ENCODE assay signal across 18 cellular contexts in genomic region chr1:192707978-192708547, GRCh38.
A peak's percentile ranks its signal among the peaks of the same experiment; 100 is the strongest.
DNase-seq lines count a peak whose midpoint lies in the region; ATAC-seq, FAIRE-seq and TF ChIP-seq lines count a peak whose summit lies in the region.
"Had no signal": no experiment of that assay in that cellular context is flagged by ENCODE, and none has a peak within 500 bp of the region (broad histone marks: within the 10 kb centered on the region; RNA-seq: fewer than 3 reads in every experiment).

No MANE protein-coding gene starts in this region.

- H3K27me3 ChIP-seq in bronchial epithelial cell (ENCODE audit: control insufficient read depth, insufficient read depth, low read length) (no peaks in the 10 kb centered on the region), upper lobe of right lung (no peaks in the 10 kb centered on the region)
- H3K27me3 ChIP-seq: BLaER1 had no signal

- no peaks in the 10 kb centered on the region for H3K36me3 ChIP-seq in bronchial epithelial cell (ENCODE audit: control insufficient read depth, insufficient read depth, low read length)
- no peaks in the 10 kb centered on the region for H3K36me3 ChIP-seq in upper lobe of right lung
- H3K36me3 ChIP-seq: BLaER1 had no signal

- peaks cover 7% of the 10 kb centered on the region for H3K4me1 Mint-ChIP-seq in T-helper 17 cell

- no peaks in the 10 kb centered on the region for H3K27me3 Mint-ChIP-seq in T-helper 17 cell

- peak; percentile 8 for DNase-seq in HuH-7 (ENCODE audit: low spot score)
- peak; percentile 69 for DNase-seq in NOMO-1 treated with DMSO at 0.1 percent for 48 hours (lab: John Stamatoyannopoulos, UW; ENCODE audit: unreplicated experiment)
- peak; percentile 55 for DNase-seq in bronchial epithelial cell (ENCODE audit: low read depth)
- DNase-seq in upper lobe of right lung: no peak
- DNase-seq in T-helper 17 cell: no peak
- no peak for DNase-seq in hypothalamus (lab: John Stamatoyannopoulos, UW)
- DNase-seq: CD8-positive, alpha-beta memory T cell; H9; NCI-H1048; NCI-H69; NK-92 treated with Interleukin-12 subunit alpha and Interleukin-12 subunit beta, amount 100 ng/mL, for 24 hours had no signal

- no peak for TF ChIP-seq CTCF in bronchial epithelial cell (IDR thresholded peaks at IDR 0.05; ENCODE audit: insufficient read depth, low read length, severe bottlenecking)
- no peak for TF ChIP-seq CTCF in upper lobe of right lung (IDR thresholded peaks at IDR 0.05)

- H3K4me3 ChIP-seq in bronchial epithelial cell (ENCODE audit: low read depth, low read length) (no peak overlapping the region), upper lobe of right lung (no peak overlapping the region)
- H3K4me3 ChIP-seq: BLaER1, GM12878 had no signal

- no peaks in the 10 kb centered on the region for H3K4me1 ChIP-seq in upper lobe of right lung
- H3K4me1 ChIP-seq: BLaER1 had no signal

- H3K4me3 Mint-ChIP-seq in T-helper 17 cell: no peak overlapping the region
- H3K4me3 Mint-ChIP-seq: CD8-positive, alpha-beta memory T cell; H9; IgD-negative memory B cell had no signal

- no peak for FAIRE-seq in bronchial epithelial cell (lab: Jason Lieb, UNC)
- FAIRE-seq: GM12878, GM18507 had no signal

- peak; percentile 54 for ATAC-seq in upper lobe of right lung
- no peak for ATAC-seq in T-helper 17 cell
- no peak for ATAC-seq in GM21447 (IDR thresholded peaks at IDR 0.05; ENCODE audit: unreplicated experiment)
- ATAC-seq: GM12878, Panc1, Right ventricle myocardium inferior had no signal

- no peak overlapping the region for H3K27ac ChIP-seq in upper lobe of right lung
- H3K27ac ChIP-seq: BLaER1 had no signal

- H3K9me3 ChIP-seq in upper lobe of right lung (no peaks in the 10 kb centered on the region), T-helper 17 cell (ENCODE audit: control insufficient read depth, low read length, poor library complexity, severe bottlenecking) (no peaks in the 10 kb centered on the region)
- H3K9me3 ChIP-seq: BLaER1 had no signal

- no peaks in the 10 kb centered on the region for H3K36me3 Mint-ChIP-seq in T-helper 17 cell (ENCODE audit: low read depth)
- H3K36me3 Mint-ChIP-seq: CD8-positive, alpha-beta memory T cell; IgD-negative memory B cell had no signal

- intact Hi-C loops in upper lobe of right lung (cut with DNase I): no loop called here

- H3K27ac Mint-ChIP-seq in T-helper 17 cell: no peak overlapping the region
- H3K27ac Mint-ChIP-seq: CD8-positive, alpha-beta memory T cell; H9; IgD-negative memory B cell had no signal

Comparison
In these comparisons a context has a peak if more than half of its experiments do, and no peak if none do; other contexts are left out.
1. DNase-seq: peak in HuH-7 (single experiment), NOMO-1 treated with DMSO at 0.1 percent for 48 hours (single experiment) and bronchial epithelial cell (single experiment); none in upper lobe of right lung (single experiment), T-helper 17 cell (0 of 3) and hypothalamus (0 of 51).